20 cellular contexts compared by ENCODE assay signal in the genomic region with DNA sequence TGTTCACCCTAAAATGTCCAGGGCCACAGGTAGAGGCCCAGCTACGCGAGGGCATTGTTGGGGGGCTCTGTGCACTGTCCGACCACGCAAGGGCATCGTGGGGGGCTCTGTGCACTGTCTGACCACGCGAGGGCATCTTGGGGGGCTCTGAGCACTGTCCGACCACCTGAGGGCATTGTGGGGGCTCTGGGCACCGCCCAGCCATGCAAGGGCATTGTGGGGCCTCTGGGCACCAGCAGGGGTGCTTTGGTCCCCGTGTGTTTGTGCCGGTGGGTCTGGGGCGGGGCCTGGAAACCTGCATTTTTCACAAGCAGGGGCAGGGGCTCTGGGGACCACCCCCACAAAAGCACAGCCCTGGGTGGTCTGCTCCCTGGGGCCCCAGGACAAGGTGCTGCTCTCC. TPM values are rescaled to one million over a fixed set of nuclear protein-coding genes. Genes with fewer than 3 reads are reported as not detected.
DNase-seq lines count a peak whose midpoint lies in the region; ATAC-seq, FAIRE-seq and TF ChIP-seq lines count a peak whose summit lies in the region.
"Had no signal": no experiment of that assay in that cellular context is flagged by ENCODE, and none has a peak within 500 bp of the region (broad histone marks: within the 10 kb centered on the region; RNA-seq: fewer than 3 reads in every experiment).

No MANE protein-coding gene starts in this region.

- H3K27ac ChIP-seq in VCaP (peak overlapping the region; percentile 85), pancreas (peak overlapping the region in 3 of 4 donors; percentile 66 to 73 (median 67)), smooth muscle cell (ENCODE audit: low read depth) (no peak overlapping the region)

- no peak overlapping the region for H3K4me3 Mint-ChIP-seq in stimulated activated naive CD8-positive, alpha-beta T cell treated with anti-CD3 and anti-CD28 coated beads, Interleukin-15, amount 100 ng/mL, for 72 hours
- H3K4me3 Mint-ChIP-seq: B cell; CD8-positive, alpha-beta T cell; IgD-negative memory B cell had no signal

- no peak overlapping the region for H3K27ac Mint-ChIP-seq in stimulated activated naive CD8-positive, alpha-beta T cell treated with anti-CD3 and anti-CD28 coated beads, Interleukin-15, amount 100 ng/mL, for 72 hours
- H3K27ac Mint-ChIP-seq: B cell; CD14-positive monocyte; CD8-positive, alpha-beta T cell; IgD-negative memory B cell had no signal

- H3K4me1 ChIP-seq in pancreas (no peaks in the 10 kb centered on the region), smooth muscle cell (ENCODE audit: low read depth) (peaks cover 8% of the 10 kb centered on the region)

- TF ChIP-seq CTCF in VCaP (conservative IDR thresholded peaks at IDR 0.05) (no peak), pancreas (IDR thresholded peaks at IDR 0.05) (no peak), smooth muscle cell (IDR thresholded peaks at IDR 0.05; ENCODE audit: borderline replicate concordance, insufficient read depth, poor library complexity, severe bottlenecking) (no peak), GM10266 (IDR thresholded peaks at IDR 0.05; ENCODE audit: control insufficient read depth, insufficient read depth, low read depth, missing control alignments) (no peak)

- WGBS in pancreas, 2 donors = 59 to 66% methylated on average over 12 of the region's 12 CpGs
- 90% methylated on average over 12 of the region's 12 CpGs for WGBS in smooth muscle cell (ENCODE audit: low lambda C conversion rate)

- no peak for DNase-seq in stimulated activated naive CD8-positive, alpha-beta T cell treated with anti-CD3 and anti-CD28 coated beads, Interleukin-15, amount 100 ng/mL, for 72 hours
- no peak for DNase-seq in stimulated activated naive CD8-positive, alpha-beta T cell treated with anti-CD3 and anti-CD28 coated beads, Interleukin-15, Interleukin-2, amounts not matched to agents 100 U/mL and 50 U/mL, for 24 hours
- DNase-seq in pancreas (peak in 1 of 6 donors; percentile 51), smooth muscle cell (lab: John Stamatoyannopoulos, UW; ENCODE audit: unreplicated experiment) (no peak), GM10266 (ENCODE audit: extremely low spot score) (no peak)
- no peak for DNase-seq in activated naive CD4-positive, alpha-beta T cell treated with anti-CD3 and anti-CD28 coated beads, Interleukin-2, amount 50 U/mL, for 16 hours
- DNase-seq: CD8-positive, alpha-beta T cell; COR-L47; DMS153; DMS79 treated with DMSO at 0.1 percent for 48 hours; EL had no signal

- no peaks in the 10 kb centered on the region for H3K79me2 ChIP-seq in smooth muscle cell (ENCODE audit: low read depth)

- H3K4me3 ChIP-seq in pancreas = no peak overlapping the region
- no peak overlapping the region for H3K4me3 ChIP-seq in smooth muscle cell

- H3K4me1 Mint-ChIP-seq in stimulated activated naive CD8-positive, alpha-beta T cell treated with anti-CD3 and anti-CD28 coated beads, Interleukin-15, amount 100 ng/mL, for 72 hours = no peaks in the 10 kb centered on the region

- no peak for FAIRE-seq in pancreas (lab: Jason Lieb, UNC)
- FAIRE-seq: A204.1, D721Med, G401.6, GM12892, H54 had no signal

- H3K9ac ChIP-seq in smooth muscle cell (ENCODE audit: low read depth) = no peak overlapping the region

- H4K20me1 ChIP-seq in smooth muscle cell (ENCODE audit: low read depth) = no peaks in the 10 kb centered on the region

- H3K4me2 ChIP-seq in smooth muscle cell = no peak overlapping the region

- H2AFZ ChIP-seq in smooth muscle cell (ENCODE audit: low read depth) = no peak overlapping the region

- no peaks in the 10 kb centered on the region for H3F3A ChIP-seq in smooth muscle cell (ENCODE audit: low read depth)

- H3K36me3 ChIP-seq in pancreas (no peaks in the 10 kb centered on the region), smooth muscle cell (ENCODE audit: low read depth) (no peaks in the 10 kb centered on the region)

- peaks cover 37% of the 10 kb centered on the region for H3K27me3 Mint-ChIP-seq in stimulated activated naive CD8-positive, alpha-beta T cell treated with anti-CD3 and anti-CD28 coated beads, Interleukin-15, amount 100 ng/mL, for 72 hours

- peak; percentile 21 for ATAC-seq in stimulated activated naive CD8-positive, alpha-beta T cell treated with anti-CD3 and anti-CD28 coated beads, Interleukin-15, amount 100 ng/mL, for 72 hours
- no peak for ATAC-seq in stimulated activated naive CD8-positive, alpha-beta T cell treated with anti-CD3 and anti-CD28 coated beads, Interleukin-15, Interleukin-2, amounts not matched to agents 100 U/mL and 50 U/mL, for 24 hours
- ATAC-seq in pancreas = no peak
- ATAC-seq: CD8-positive, alpha-beta T cell had no signal

- intact Hi-C loops in pancreas (cut with DNase I) = no loop called here

- H3K27me3 ChIP-seq in pancreas = no peaks in the 10 kb centered on the region
- H3K27me3 ChIP-seq in smooth muscle cell (ENCODE audit: low read depth) = no peaks in the 10 kb centered on the region

- H3K9me3 Mint-ChIP-seq in stimulated activated naive CD8-positive, alpha-beta T cell treated with anti-CD3 and anti-CD28 coated beads, Interleukin-15, amount 100 ng/mL, for 72 hours = no peaks in the 10 kb centered on the region
- H3K9me3 Mint-ChIP-seq: CD8-positive, alpha-beta T cell; IgD-negative memory B cell had no signal

- H3K9me3 ChIP-seq in pancreas (no peaks in the 10 kb centered on the region), smooth muscle cell (replicated peaks; ENCODE audit: low read depth) (no peaks in the 10 kb centered on the region)

RNA-seq across cellular contexts. Expression of gene RXRA, which starts 41.5 kb away (rescaled TPM):
- total RNA-seq in pancreas (10 to 100 TPM; 20.2 to 34.1 (median 22.9) TPM), smooth muscle cell (8.9 and 13.7 TPM in 2 replicates)
- polyA plus RNA-seq in pancreas (10 to 100 TPM; 22.4 to 35.1 TPM), smooth muscle cell (23.1 and 25.3 TPM in 2 replicates)
